8 cellular contexts compared by ENCODE assay signal in the genomic region with DNA sequence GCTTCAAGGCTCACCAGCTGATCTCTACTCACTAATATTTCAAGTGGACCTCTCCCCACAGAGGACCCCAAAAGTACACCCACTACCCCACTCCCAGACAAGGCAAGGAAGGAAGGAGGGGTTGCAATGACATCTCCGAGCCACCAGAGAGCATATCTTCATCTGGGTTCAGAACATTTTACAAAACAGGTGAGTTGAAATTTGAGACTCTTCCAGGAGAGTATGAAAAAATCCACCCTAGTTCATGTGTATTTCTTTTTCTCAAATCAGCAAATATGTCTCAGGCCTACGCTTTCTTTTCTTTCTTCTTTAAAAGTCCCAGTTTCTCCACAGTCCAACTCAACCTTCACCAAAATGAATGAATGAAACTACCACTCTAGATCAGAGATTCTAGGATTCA.
DNase-seq lines count a peak whose midpoint lies in the region; ATAC-seq and TF ChIP-seq lines count a peak whose summit lies in the region.

No MANE protein-coding gene starts in this region.

- no peaks in the 10 kb centered on the region for H3K9me3 ChIP-seq in Loucy (ENCODE audit: insufficient read depth, low read depth, low read length)

- H3K4me2 ChIP-seq in Loucy (ENCODE audit: low read depth, low read length, poor library complexity, severe bottlenecking), result no peak overlapping the region

- TF ChIP-seq POLR2A in GM18505 (IDR thresholded peaks at IDR 0.05; ENCODE audit: borderline replicate concordance, extremely low read depth, insufficient read depth, insufficient read length), result no peak

- H2AFZ ChIP-seq in Loucy (ENCODE audit: low read length), result no peak overlapping the region

- no peaks in the 10 kb centered on the region for H3F3A ChIP-seq in Loucy (ENCODE audit: low read depth)

- H3K27me3 ChIP-seq in Loucy (ENCODE audit: insufficient read depth, low read length, poor library complexity, severe bottlenecking), result no peaks in the 10 kb centered on the region

- no peaks in the 10 kb centered on the region for H4K20me1 ChIP-seq in Loucy (ENCODE audit: insufficient read depth, low read length, poor library complexity, severe bottlenecking)

- H3K4me3 ChIP-seq in Loucy (ENCODE audit: low read length, poor library complexity, severe bottlenecking), result no peak overlapping the region

- ATAC-seq in effector memory CD8-positive, alpha-beta T cell (replicated peaks), result peak; percentile 36
- ATAC-seq in HG02973 (IDR thresholded peaks at IDR 0.05; ENCODE audit: unreplicated experiment) (no peak), GM18505 (IDR thresholded peaks at IDR 0.05; ENCODE audit: unreplicated experiment) (no peak), GM18502 (IDR thresholded peaks at IDR 0.05; ENCODE audit: poor library complexity, unreplicated experiment) (no peak), GM19324 (IDR thresholded peaks at IDR 0.05; ENCODE audit: low FRiP score, unreplicated experiment) (no peak)

- no peaks in the 10 kb centered on the region for H3K9me2 ChIP-seq in Loucy (replicated peaks; ENCODE audit: low read depth, low read length)

- H3K36me3 ChIP-seq in Loucy (ENCODE audit: insufficient read depth, low read length), result no peaks in the 10 kb centered on the region

- H3K4me1 Mint-ChIP-seq in effector memory CD8-positive, alpha-beta T cell (ENCODE audit: low read depth in 2 of 2), result peaks cover 19 to 33% of the 10 kb centered on the region in 2 donors
- peaks cover 35% of the 10 kb centered on the region for H3K4me1 Mint-ChIP-seq in progenitor cell of endocrine pancreas (ENCODE audit: low read depth)

- DNase-seq in ELR (ENCODE audit: low read depth) (peak; percentile 37), progenitor cell of endocrine pancreas (ENCODE audit: low spot score, unreplicated experiment) (no peak)
- no peak for DNase-seq in effector memory CD8-positive, alpha-beta T cell

- no peaks in the 10 kb centered on the region for H3K79me2 ChIP-seq in Loucy (ENCODE audit: insufficient read depth, low read length)

- no peaks in the 10 kb centered on the region for H3K27me3 Mint-ChIP-seq in effector memory CD8-positive, alpha-beta T cell
- no peaks in the 10 kb centered on the region for H3K27me3 Mint-ChIP-seq in progenitor cell of endocrine pancreas

- H3K36me3 Mint-ChIP-seq in effector memory CD8-positive, alpha-beta T cell (ENCODE audit: insufficient read depth), result no peaks in the 10 kb centered on the region
- peaks cover 2% of the 10 kb centered on the region for H3K36me3 Mint-ChIP-seq in progenitor cell of endocrine pancreas (ENCODE audit: insufficient read depth)

- peak overlapping the region in 1 of 2 donors; percentile 28 for H3K27ac Mint-ChIP-seq in effector memory CD8-positive, alpha-beta T cell
- peak overlapping the region; percentile 81 for H3K27ac Mint-ChIP-seq in progenitor cell of endocrine pancreas

- H3K4me3 Mint-ChIP-seq in effector memory CD8-positive, alpha-beta T cell, result no peak overlapping the region
- no peak overlapping the region for H3K4me3 Mint-ChIP-seq in progenitor cell of endocrine pancreas (ENCODE audit: low read depth)

- H3K9me3 Mint-ChIP-seq in effector memory CD8-positive, alpha-beta T cell, result no peaks in the 10 kb centered on the region
- no peaks in the 10 kb centered on the region for H3K9me3 Mint-ChIP-seq in progenitor cell of endocrine pancreas (ENCODE audit: low read depth)

- H3K9ac ChIP-seq in Loucy (ENCODE audit: low read depth, low read length, poor library complexity, severe bottlenecking), result no peak overlapping the region

- TF ChIP-seq CTCF in Loucy (conservative IDR thresholded peaks at IDR 0.05; ENCODE audit: low read length) (peak; percentile 79), progenitor cell of endocrine pancreas (IDR thresholded peaks at IDR 0.05; ENCODE audit: unreplicated experiment) (peak; percentile 57)

- no peaks in the 10 kb centered on the region for H3K4me1 ChIP-seq in Loucy (ENCODE audit: insufficient read depth, low read length, poor library complexity, severe bottlenecking)
